In genomic region chr10:132362151-132362611, GRCh38 we compare ENCODE assay signal across 21 cellular contexts. TPM values are rescaled to one million over a fixed set of nuclear protein-coding genes. Genes with fewer than 3 reads are reported as not detected.
DNase-seq lines count a peak whose midpoint lies in the region; ATAC-seq, FAIRE-seq and TF ChIP-seq lines count a peak whose summit lies in the region.
"Had no signal": no experiment of that assay in that cellular context is flagged by ENCODE, and none has a peak within 500 bp of the region (broad histone marks: within the 10 kb centered on the region; RNA-seq: fewer than 3 reads in every experiment).

No MANE protein-coding gene starts in this region.

- no peak overlapping the region for H3K14ac ChIP-seq in H1 (ENCODE audit: insufficient read length)

- H3K9me3 ChIP-seq in H1 (ENCODE audit: insufficient read depth in 2 of 2, low read depth in 1 of 2, low read length in 1 of 2) (no peaks in the 10 kb centered on the region; a peak in 1 of 4 replicates), spleen (no peaks in the 10 kb centered on the region)
- H3K9me3 ChIP-seq: SJCRH30 had no signal

- no peak overlapping the region for H3K4me3 ChIP-seq in H7 (ENCODE audit: insufficient read depth, low read depth, low read length)
- no peak overlapping the region for H3K4me3 ChIP-seq in H1 (ENCODE audit: extremely low read depth in 1 of 4, insufficient read depth in 2 of 4, low read depth in 3 of 4, low read length in 4 of 4)
- no peak overlapping the region for H3K4me3 ChIP-seq in spleen
- H3K4me3 ChIP-seq: GM23248, PC-9, SJCRH30 had no signal

- H3K27me3 ChIP-seq in H7 (ENCODE audit: control insufficient read depth, insufficient read depth, low read length), result no peaks in the 10 kb centered on the region
- H3K27me3 ChIP-seq in H1 (replicated peaks in 1 of 4; ENCODE audit: control insufficient read depth in 3 of 4, extremely low read depth in 1 of 4, insufficient read depth in 3 of 4, low read length in 3 of 4), result peaks cover 0 to 2% (median 0%) of the 10 kb centered on the region in 4 experiments; a peak in 1 of 7 replicates
- H3K27me3 ChIP-seq in spleen (replicated peaks in 1 of 7), result no peaks in the 10 kb centered on the region
- H3K27me3 ChIP-seq: SJCRH30 had no signal

- H3K79me1 ChIP-seq in H1 (ENCODE audit: low read depth, low read length), result no peaks in the 10 kb centered on the region

- TF ChIP-seq POLR2A in H1 (IDR thresholded peaks at IDR 0.05; ENCODE audit: control extremely low read depth in 1 of 2, low read depth in 2 of 2, low read length in 2 of 2), result no peak
- TF ChIP-seq POLR2A in spleen (IDR thresholded peaks at IDR 0.05), result no peak

- no peak overlapping the region for H3K9ac ChIP-seq in H1 (replicated peaks in 1 of 4; ENCODE audit: extremely low read depth in 1 of 4, low read depth in 3 of 4, low read length in 3 of 4)
- H3K9ac ChIP-seq: GM23248, KMS-11 had no signal

- H3K36me3 ChIP-seq in H7 (replicated peaks; ENCODE audit: control insufficient read depth, insufficient read depth, low read length) (no peaks in the 10 kb centered on the region), H1 (ENCODE audit: control insufficient read depth in 2 of 4, insufficient read depth in 4 of 4, low read length in 3 of 4) (no peaks in the 10 kb centered on the region; a peak in 1 of 8 replicates), spleen (peaks cover 0 to 58% (median 10%) of the 10 kb centered on the region in 6 donors)
- H3K36me3 ChIP-seq: SJCRH30 had no signal

- no peak for TF ChIP-seq EP300 in H1 (IDR thresholded peaks at IDR 0.05; ENCODE audit: borderline replicate concordance in 1 of 2, low read depth in 2 of 2, low read length in 2 of 2)

- peak overlapping the region; percentile 71; the same call in 1 of the 2 replicates for H4K8ac ChIP-seq in H1 (ENCODE audit: extremely low read depth, insufficient read depth, low read length)

- no peak overlapping the region for H2BK5ac ChIP-seq in H1 (ENCODE audit: low read depth, low read length)

- no peak overlapping the region for H3K23ac ChIP-seq in H1 (ENCODE audit: insufficient read length)

- H3K4ac ChIP-seq in H1 (replicated peaks; ENCODE audit: insufficient read length, low read depth, low read length), result no peak overlapping the region

- CTCF ChIA-PET in H1 (lab: Charles Lee; ENCODE audit: partially characterized antibody), result interaction anchor here (0.6 to 4.8 kb wide), 17 partner anchors 7 to 294 kb away, joined by 3 to 54 read pairs (median 6); no protein-coding TSS in a partner anchor

- H4K20me1 ChIP-seq in H1 (replicated peaks in 1 of 2; ENCODE audit: control insufficient read depth in 1 of 2, insufficient read depth in 2 of 2, low read length in 2 of 2), result peaks cover 0 to 5% of the 10 kb centered on the region in 2 experiments

- peak; percentile 52 for DNase-seq in activated effector memory CD4-positive, alpha-beta T cell treated with anti-CD3 and anti-CD28 coated beads, Interleukin-2, amount 50 U/mL, for 16 hours
- DNase-seq in activated effector memory CD4-positive, alpha-beta T cell treated with Interleukin-2 at 50 U/mL for 16 hours, result no peak
- DNase-seq in H7 (peak; percentile 53), H1 (ENCODE audit: low read depth in 1 of 2, low spot score in 2 of 2) (no peak), spleen (peak; percentile 68), NCI-H446 treated with DMSO at 0.1 percent for 48 hours (lab: John Stamatoyannopoulos, UW) (no peak)
- DNase-seq: GM23248, IMR-90, NCI-H1092 treated with DMSO at 0.1 percent for 48 hours, NCI-H1436 treated with DMSO at 0.1 percent for 48 hours, NCI-H1930, NCI-H510A, PC-9, SJCRH30 had no signal

- H2BK15ac ChIP-seq in H1 (ENCODE audit: low read length), result no peak overlapping the region

- intact Hi-C loops in spleen (cut with DNase I; ENCODE audit: low total_unique reads), result no loop called here

- H2AFZ ChIP-seq in H1 (ENCODE audit: low read length), result no peak overlapping the region
- H2AFZ ChIP-seq: GM23248, PC-9 had no signal

- no peaks in the 10 kb centered on the region for H3K79me2 ChIP-seq in H1 (ENCODE audit: control insufficient read depth in 1 of 2, insufficient read depth in 2 of 2, low read length in 2 of 2)

- H4K91ac ChIP-seq in H1 (replicated peaks; ENCODE audit: insufficient read length, low read length), result no peak overlapping the region

- H3K4me2 ChIP-seq in H1 (ENCODE audit: insufficient read depth in 1 of 2, low read depth in 2 of 2, low read length in 2 of 2), result no peak overlapping the region
- H3K4me2 ChIP-seq: KMS-11, PC-9 had no signal

- FAIRE-seq in H1 (lab: Jason Lieb, UNC), result no peak
- FAIRE-seq: A204.1, G401.6, GM12892, GM18507, HTR-8/SVneo had no signal

- no peak overlapping the region for H2BK20ac ChIP-seq in H1 (ENCODE audit: low read length)

- ATAC-seq in HG02970 (IDR thresholded peaks at IDR 0.05; ENCODE audit: low FRiP score, unreplicated experiment), result no peak

- no peak overlapping the region for H2AK5ac ChIP-seq in H1 (ENCODE audit: low read depth, low read length)

- no peak overlapping the region for H4K5ac ChIP-seq in H1 (ENCODE audit: insufficient read length, low read depth, low read length)

- 96% methylated on average over 11 of the region's 12 CpGs; no CpG with 5 or more reads in 1 of the 2 experiments for WGBS in H1 (ENCODE audit: extremely low coverage in 1 of 2, insufficient coverage in 1 of 2, insufficient read length in 1 of 2, insufficient replicate concordance in 2 of 2, low coverage in 1 of 2, low lambda C conversion rate in 2 of 2, missing lambda C conversion rate in 1 of 2), 2 experiments
- WGBS in spleen, 5 donors, result 86 to 92% (median 91%) methylated on average over 11 to 12 of the region's 12 CpGs

- peaks cover 7% of the 10 kb centered on the region; the same call in 1 of the 2 replicates for H3K23me2 ChIP-seq in H1 (ENCODE audit: low read depth, low read length)

- no peak overlapping the region for H3K56ac ChIP-seq in H1 (replicated peaks; ENCODE audit: insufficient read length, low read depth, low read length)

- TF ChIP-seq RAD21 in H1 (IDR thresholded peaks at IDR 0.05 in 1 of 2, conservative IDR thresholded peaks at IDR 0.05 in 1 of 2; ENCODE audit: low read depth in 2 of 2, low read length in 2 of 2), result no peak

- H3K4me1 ChIP-seq in H1 (replicated peaks in 1 of 4; ENCODE audit: control insufficient read depth in 3 of 4, insufficient read depth in 4 of 4, low read length in 3 of 4) (no peaks in the 10 kb centered on the region), spleen (peaks cover 0 to 18% (median 9%) of the 10 kb centered on the region in 6 donors)
- H3K4me1 ChIP-seq: SJCRH30 had no signal

- no peak overlapping the region for H2BK120ac ChIP-seq in H1 (replicated peaks; ENCODE audit: low read depth, low read length)

- H3K27ac ChIP-seq in H1 (ENCODE audit: low read depth, low read length) (no peak overlapping the region), spleen (no peak overlapping the region)
- H3K27ac ChIP-seq: GM23248, KMS-11, PC-9, SJCRH30 had no signal

- no peak overlapping the region for H3K18ac ChIP-seq in H1 (ENCODE audit: extremely low read depth, low read length)

- POLR2A ChIA-PET in H1 (lab: Charles Lee; ENCODE audit: partially characterized antibody), result interaction anchor here (0.6 to 1.8 kb wide), 3 partner anchors 9 to 248 kb away, joined by 3 to 5 read pairs (median 3); no protein-coding TSS in a partner anchor

- no peak overlapping the region for H2BK12ac ChIP-seq in H1 (ENCODE audit: low read depth, low read length)

- no peak for TF ChIP-seq CTCF in H1 (IDR thresholded peaks at IDR 0.05; ENCODE audit: control extremely low read depth in 1 of 3, insufficient read depth in 1 of 3, low read depth in 1 of 3, low read length in 3 of 3)
- TF ChIP-seq CTCF in spleen (IDR thresholded peaks at IDR 0.05 in 8 of 11, conservative IDR thresholded peaks at IDR 0.05 in 3 of 11), result no peak

TF ChIP-seq in H1, 55 proteins besides CTCF, POLR2A, EP300 and RAD21 (continues in another document):
- TF ChIP-seq HDAC2 (IDR thresholded peaks at IDR 0.05; ENCODE audit: borderline replicate concordance in 1 of 2, low read depth in 2 of 2, low read length in 2 of 2), result no peak

RNA-seq across cellular contexts. Expression of gene LRRC27, which starts 30.2 kb away (rescaled TPM):
- 4.0 and 5.7 TPM in 2 replicates for total RNA-seq in H7 (2014; rRNA removed; shearing (Covaris generic))
- total RNA-seq in H1 (2021; fragmentation: NEBNext Ultra II Directional; extraction: Animal tissue kit (Norgen Biotek cat#: 25700)), result 3.8 and 4.3 TPM in 2 replicates
- 1.2 and 2.0 TPM in 2 replicates for polyA plus RNA-seq in H1 (2011; rRNA removed)
- polyA plus RNA-seq in H1 (2011; cell fraction: cytosol; rRNA removed), result 3.1 TPM
- polyA plus RNA-seq in H1 (2011; cell fraction: nucleus; rRNA removed), result 8.2 TPM
- polyA plus RNA-seq in H1 (2012, experiment 1 of 2), result 2.8 to 4.0 TPM (median 2.9 TPM) in 4 replicates
- 1.7 TPM for polyA plus RNA-seq in H1 (2012, experiment 2 of 2)
- polyA plus RNA-seq in H1 (2013, experiment 1 of 2), result 3.6 TPM
- polyA plus RNA-seq in H1 (2013, experiment 2 of 2), result 2.5 TPM
- polyA minus RNA-seq in H1 (2011; rRNA and poly(A)+ RNA removed), result 1.1 and 1.6 TPM in 2 replicates
- polyA minus RNA-seq in H1 (2011; cell fraction: cytosol; rRNA and poly(A)+ RNA removed), result 0.88 TPM
- 4.0 TPM for polyA minus RNA-seq in H1 (2011; cell fraction: nucleus; rRNA and poly(A)+ RNA removed)
- total RNA-seq in spleen, result 10 to 100 TPM; 11.9 to 29.9 (median 19.4) TPM
- 10 to 100 TPM in 1 of 3 donors, 1 to 10 TPM in 2; 6.1 to 13.0 (median 8.5) TPM for polyA plus RNA-seq in spleen

RNA-seq across cellular contexts. Expression of gene PWWP2B, which starts 34.8 kb away (rescaled TPM):
- total RNA-seq in H7 (2014; rRNA removed; shearing (Covaris generic)), result 14.3 and 15.3 TPM in 2 replicates
- 10.8 and 11.0 TPM in 2 replicates for total RNA-seq in H1 (2021; fragmentation: NEBNext Ultra II Directional; extraction: Animal tissue kit (Norgen Biotek cat#: 25700))
- polyA plus RNA-seq in H1 (2011; rRNA removed) (5.3 and 9.4 TPM in 2 replicates), spleen (10 to 100 TPM; 22.5 to 50.0 (median 27.8) TPM)
- 7.2 TPM for polyA plus RNA-seq in H1 (2011; cell fraction: cytosol; rRNA removed)
- polyA plus RNA-seq in H1 (2011; cell fraction: nucleus; rRNA removed), result 17.0 TPM
- polyA plus RNA-seq in H1 (2012, experiment 1 of 2), result 4.8 to 8.4 TPM (median 8.0 TPM) in 4 replicates
- 6.0 TPM for polyA plus RNA-seq in H1 (2012, experiment 2 of 2)
- polyA plus RNA-seq in H1 (2013, experiment 1 of 2), result 6.0 TPM
- 5.5 TPM for polyA plus RNA-seq in H1 (2013, experiment 2 of 2)
- polyA minus RNA-seq in H1 (2011; rRNA and poly(A)+ RNA removed), result 1.2 and 1.4 TPM in 2 replicates
- polyA minus RNA-seq in H1 (2011; cell fraction: cytosol; rRNA and poly(A)+ RNA removed), result 5.2 TPM
- polyA minus RNA-seq in H1 (2011; cell fraction: nucleus; rRNA and poly(A)+ RNA removed), result 7.0 TPM
- 10 to 100 TPM; 24.8 to 41.7 (median 28.1) TPM for total RNA-seq in spleen

RNA-seq across cellular contexts. Expression of gene STK32C, which starts 54.4 kb away (rescaled TPM):
- 24.9 and 31.4 TPM in 2 replicates for total RNA-seq in H7 (2014; rRNA removed; shearing (Covaris generic))
- total RNA-seq in H1 (2021; fragmentation: NEBNext Ultra II Directional; extraction: Animal tissue kit (Norgen Biotek cat#: 25700)), result 15.6 and 17.3 TPM in 2 replicates
- polyA plus RNA-seq in H1 (2011; rRNA removed) (10.6 and 18.1 TPM in 2 replicates), spleen (10 to 100 TPM; 13.2 to 23.8 (median 16.0) TPM)
- polyA plus RNA-seq in H1 (2011; cell fraction: cytosol; rRNA removed), result 19.9 TPM
- polyA plus RNA-seq in H1 (2011; cell fraction: nucleus; rRNA removed), result 22.0 TPM
- 13.4 to 23.5 TPM (median 20.3 TPM) in 4 replicates for polyA plus RNA-seq in H1 (2012, experiment 1 of 2)
- polyA plus RNA-seq in H1 (2012, experiment 2 of 2), result 11.9 TPM
- 11.6 TPM for polyA plus RNA-seq in H1 (2013, experiment 1 of 2)
- 10.9 TPM for polyA plus RNA-seq in H1 (2013, experiment 2 of 2)
- 7.3 and 11.0 TPM in 2 replicates for polyA minus RNA-seq in H1 (2011; rRNA and poly(A)+ RNA removed)
- 5.1 TPM for polyA minus RNA-seq in H1 (2011; cell fraction: cytosol; rRNA and poly(A)+ RNA removed)
- 8.8 TPM for polyA minus RNA-seq in H1 (2011; cell fraction: nucleus; rRNA and poly(A)+ RNA removed)
- 10 to 100 TPM in 6 of 7 donors, 1 to 10 TPM in 1; 9.6 to 27.8 (median 15.4) TPM for total RNA-seq in spleen

Comparison
In these comparisons a context has a peak if more than half of its experiments do, and no peak if none do; other contexts are left out.
1. DNase-seq: peak in activated effector memory CD4-positive, alpha-beta T cell treated with anti-CD3 and anti-CD28 coated beads, Interleukin-2, amount 50 U/mL, for 16 hours (single experiment), H7 (single experiment) and spleen (single experiment); none in activated effector memory CD4-positive, alpha-beta T cell treated with Interleukin-2 at 50 U/mL for 16 hours (single experiment), H1 (0 of 2) and NCI-H446 treated with DMSO at 0.1 percent for 48 hours (single experiment).